In the genomic region with DNA sequence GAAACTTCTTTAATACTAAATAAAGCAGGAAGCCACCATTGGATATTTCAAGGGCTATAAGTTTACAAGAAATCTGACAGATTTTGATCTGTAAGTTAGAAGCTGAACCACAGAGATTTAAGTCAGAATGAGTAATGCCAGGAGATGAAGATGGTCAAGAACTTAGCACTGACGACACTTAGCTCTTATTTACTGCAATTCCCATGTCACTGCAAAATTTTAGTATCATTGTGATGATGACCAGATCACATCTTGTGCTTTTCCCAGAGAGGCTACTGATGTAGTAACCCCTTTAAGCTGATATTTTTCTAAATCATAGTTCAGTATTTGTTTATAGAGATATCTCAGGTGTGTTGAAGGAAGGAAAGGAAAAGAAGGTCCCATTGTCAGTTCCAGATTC, we compare ENCODE assay signal across 7 cellular contexts. TPM values are rescaled to one million over a fixed set of nuclear protein-coding genes. Genes with fewer than 3 reads are reported as not detected.
"Had no signal": no experiment of that assay in that cellular context is flagged by ENCODE, and none has a peak within 500 bp of the region (broad histone marks: within the 10 kb centered on the region; RNA-seq: fewer than 3 reads in every experiment).

No MANE protein-coding gene starts in this region.

- H3K4me3 ChIP-seq: GM23248, K562 had no signal

- H3K27ac ChIP-seq: GM23248 had no signal

- DNase-seq: GM23248, H9, HCEC 1CT, IMR-90 had no signal

- ATAC-seq: K562 had no signal

- H2AFZ ChIP-seq: GM23248 had no signal

- H3K9ac ChIP-seq: GM23248 had no signal

RNA-seq across cellular contexts. Expression of a gene that starts 59.4 kb away (rescaled TPM):
- total RNA-seq: GM23248, H1, H9, HT-29 had no signal
- polyA plus RNA-seq: GM23248, H1 had no signal
